14 cellular contexts compared by ENCODE assay signal in the genomic region with DNA sequence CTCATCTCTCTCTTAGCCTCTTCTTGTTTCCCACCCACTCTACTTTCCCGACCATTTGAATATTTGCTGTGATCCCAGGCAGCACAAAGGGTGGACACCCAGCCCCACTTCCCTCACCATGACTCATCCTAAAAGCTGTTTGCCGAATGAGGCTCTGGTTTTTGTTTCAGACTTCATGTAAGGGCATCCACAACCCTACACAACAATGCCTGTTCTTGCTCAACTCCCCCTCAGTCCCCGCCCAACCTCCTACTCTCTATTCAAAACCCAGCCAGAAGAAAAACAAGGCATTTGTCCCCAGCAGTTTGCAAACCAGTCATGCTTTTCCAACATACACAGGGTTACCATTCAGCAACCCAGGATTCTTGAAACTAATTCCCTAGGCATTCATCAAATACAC.
A peak's percentile ranks its signal among the peaks of the same experiment; 100 is the strongest.
DNase-seq lines count a peak whose midpoint lies in the region; ATAC-seq lines count a peak whose summit lies in the region.
"Had no signal": no experiment of that assay in that cellular context is flagged by ENCODE, and none has a peak within 500 bp of the region (broad histone marks: within the 10 kb centered on the region; RNA-seq: fewer than 3 reads in every experiment).

No MANE protein-coding gene starts in this region.

- H2AK5ac ChIP-seq in trophoblast cell (ENCODE audit: low read length) = no peak overlapping the region

- H4K12ac ChIP-seq in trophoblast cell (ENCODE audit: low read depth, low read length) = no peak overlapping the region

- H3K4me3 Mint-ChIP-seq in T-cell = no peak overlapping the region
- H3K4me3 Mint-ChIP-seq: B cell had no signal

- H3K79me1 ChIP-seq in trophoblast cell (ENCODE audit: low read length) = peaks cover 6% of the 10 kb centered on the region

- DNase-seq in ELF-1 (ENCODE audit: low read depth, low spot score) (peak; percentile 91), amniotic epithelial cell (ENCODE audit: low read depth) (peak; percentile 27), globus pallidus (ENCODE audit: low spot score) (peak; percentile 87), trophoblast cell (no peak), UCSD-AML1 (lab: John Stamatoyannopoulos, UW; ENCODE audit: unreplicated experiment) (no peak), T-cell (no peak), 8988T (no peak), SKM-1 (lab: John Stamatoyannopoulos, UW; ENCODE audit: unreplicated experiment) (no peak)
- DNase-seq: activated CD4-positive, alpha-beta T cell treated with anti-CD3 and anti-CD28 coated beads for 48 hours; MM.1S; PC-9; stimulated activated CD4-positive, alpha-beta T cell treated with anti-CD3 and anti-CD28 coated beads, Interleukin-2, amount 100 ng/mL, for 48 hours had no signal

- no CpG with 5 or more reads among the region's 3 CpGs for WGBS in trophoblast cell (ENCODE audit: extremely low coverage, insufficient coverage, insufficient read length)

- no peak overlapping the region for H3K14ac ChIP-seq in trophoblast cell (ENCODE audit: low read length)

- H2BK5ac ChIP-seq in trophoblast cell (ENCODE audit: low read depth, low read length, poor library complexity) = peak overlapping the region; percentile 93

- peaks cover 6 to 9% of the 10 kb centered on the region in 2 experiments for H3K4me1 ChIP-seq in trophoblast cell (ENCODE audit: control insufficient read depth in 1 of 2, insufficient read depth in 2 of 2, low read length in 2 of 2)
- H3K4me1 ChIP-seq: prostate gland had no signal

- H3K4me3 ChIP-seq in trophoblast cell (ENCODE audit: low read depth, low read length) = no peak overlapping the region
- H3K4me3 ChIP-seq: PC-9, prostate gland had no signal

- no peak overlapping the region for H3K9ac ChIP-seq in trophoblast cell (ENCODE audit: low read length)

- peaks cover 5% of the 10 kb centered on the region for H3K9me3 ChIP-seq in trophoblast cell (ENCODE audit: insufficient read depth, low read depth, low read length)
- H3K9me3 ChIP-seq: prostate gland had no signal

- H3K27ac Mint-ChIP-seq in T-cell = no peak overlapping the region
- H3K27ac Mint-ChIP-seq: B cell had no signal

- peaks cover 0 to 2% of the 10 kb centered on the region in 2 experiments for H3K36me3 ChIP-seq in trophoblast cell (ENCODE audit: control insufficient read depth in 1 of 2, insufficient read depth in 2 of 2, low read length in 2 of 2)
- H3K36me3 ChIP-seq: prostate gland had no signal

- POLR2A ChIA-PET in T-cell (lab: Charles Lee) = no interaction called here

- H3K27me3 Mint-ChIP-seq in T-cell = peaks cover 0 to 4% of the 10 kb centered on the region in 2 donors
- H3K27me3 Mint-ChIP-seq: B cell had no signal

- H2BK120ac ChIP-seq in trophoblast cell (ENCODE audit: insufficient read depth, low read length, poor library complexity) = no peak overlapping the region

- H3K27me3 ChIP-seq in trophoblast cell (ENCODE audit: insufficient read depth, low read length) = no peaks in the 10 kb centered on the region

- H3K18ac ChIP-seq in trophoblast cell (ENCODE audit: low read length) = no peak overlapping the region

- no peak overlapping the region for H3K4ac ChIP-seq in trophoblast cell (ENCODE audit: low read depth, low read length)

- peak overlapping the region; percentile 86 for H3K27ac ChIP-seq in trophoblast cell (ENCODE audit: low read depth, low read length)
- H3K27ac ChIP-seq: PC-9, prostate gland had no signal

- H2BK12ac ChIP-seq in trophoblast cell (ENCODE audit: low read length) = no peak overlapping the region

- H4K8ac ChIP-seq in trophoblast cell (ENCODE audit: low read depth, low read length) = no peak overlapping the region

- H4K91ac ChIP-seq in trophoblast cell (ENCODE audit: low read depth, low read length) = no peak overlapping the region

- H3K4me2 ChIP-seq in trophoblast cell (ENCODE audit: low read length) = no peak overlapping the region
- H3K4me2 ChIP-seq: PC-9 had no signal

- H3K23ac ChIP-seq in trophoblast cell (ENCODE audit: low read length) = no peak overlapping the region

- ATAC-seq in T-cell (replicated peaks in 1 of 4) = no peak

- no peak overlapping the region for H2AFZ ChIP-seq in trophoblast cell (ENCODE audit: insufficient read depth, low read length, poor library complexity)
- H2AFZ ChIP-seq: PC-9 had no signal

- H3K79me2 ChIP-seq in trophoblast cell (ENCODE audit: control insufficient read depth, insufficient read depth, low read length, poor library complexity) = peaks cover 3% of the 10 kb centered on the region

- no peaks in the 10 kb centered on the region for H3K4me1 Mint-ChIP-seq in T-cell
- H3K4me1 Mint-ChIP-seq: B cell had no signal

- CTCF ChIA-PET in T-cell (lab: Charles Lee) = interaction anchor here in 1 of 2 donors (0.6 kb wide), 1 partner anchor 55 kb away, joined by 3 read pairs; no protein-coding TSS in a partner anchor

- peaks cover 6 to 14% (median 8%) of the 10 kb centered on the region in 3 donors for H3K9me3 Mint-ChIP-seq in T-cell

- H3K36me3 Mint-ChIP-seq in T-cell = no peaks in the 10 kb centered on the region

Comparison
In these comparisons a context has a peak if more than half of its experiments do, and no peak if none do; other contexts are left out.
1. DNase-seq: peak in ELF-1 (single experiment), amniotic epithelial cell (single experiment) and globus pallidus (single experiment); none in trophoblast cell (0 of 2), UCSD-AML1 (single experiment), T-cell (0 of 34), 8988T (single experiment) and SKM-1 (single experiment).